Comparison of ENCODE assay signal across 1 cellular context in genomic region chr18:50374753-50375391, GRCh38.
TF ChIP-seq lines count a peak whose summit lies in the region.

Gene SKA1, plus strand, starts transcription at chr18:50375046. Its CDS starts 785 bp downstream, at chr18:50375831.

TF ChIP-seq in A549, 52 proteins besides CTCF, POLR2A, EP300 and RAD21 (continued from another document):
- TF ChIP-seq HES2 (IDR thresholded peaks at IDR 0.05): no peak
